2 cellular contexts compared by ENCODE assay signal in genomic region chr1:206331597-206331996, GRCh38.
DNase-seq lines count a peak whose midpoint lies in the region; ATAC-seq, FAIRE-seq and TF ChIP-seq lines count a peak whose summit lies in the region.
"Not testable (repeated sequence)": the region's sequence is repeated elsewhere in the genome, so short reads cannot be mapped to it uniquely, and the experiment has no call there.

No MANE protein-coding gene starts in this region.

- POLR2A ChIA-PET in HEK293 (lab: Yijun Ruan, JAX); K562 (lab: Yijun Ruan, JAX): not testable (repeated sequence)

- FAIRE-seq in K562 (lab: Jason Lieb, UNC) = not testable (repeated sequence)

- H2AFZ ChIP-seq in K562 (ENCODE audit: low read depth, low read length) = not testable (repeated sequence)

- H3K9me3 ChIP-seq in HEK293 (ENCODE audit: control insufficient read depth, insufficient read depth, low read depth, low read length); K562 (replicated peaks; ENCODE audit: control insufficient read depth, insufficient read depth, low read depth, low read length): not testable (repeated sequence)

- TF ChIP-seq CTCF in HEK293 (tag by site-specific recombination; IDR thresholded peaks at IDR 0.05); K562 (IDR thresholded peaks at IDR 0.05 in 2 of 3, conservative IDR thresholded peaks at IDR 0.05 in 1 of 3; ENCODE audit: insufficient read depth in 2 of 3, low read depth in 1 of 3, low read length in 3 of 3): not testable (repeated sequence)

- H3K4me2 ChIP-seq in K562 (ENCODE audit: insufficient read depth, low read length) = not testable (repeated sequence)

- intact Hi-C loops in K562 (cut with micrococcal nuclease) = not testable (repeated sequence)

- not testable (repeated sequence) for H3K9ac ChIP-seq in K562 (ENCODE audit: insufficient read depth in 1 of 2, low read depth in 2 of 2, low read length in 2 of 2)

- not testable (repeated sequence) for TF ChIP-seq POLR2A in K562 (conservative IDR thresholded peaks at IDR 0.05)

- TF ChIP-seq EP300 in K562 (IDR thresholded peaks at IDR 0.05; ENCODE audit: low read length) = not testable (repeated sequence)

- H3K36me3 ChIP-seq in HEK293 (ENCODE audit: control insufficient read depth in 2 of 2, insufficient read depth in 1 of 2, low read length in 2 of 2); K562 (ENCODE audit: control insufficient read depth, insufficient read depth, low read length): not testable (repeated sequence)

- not testable (repeated sequence) for H3K79me2 ChIP-seq in K562 (ENCODE audit: control insufficient read depth, insufficient read depth, low read length)

- not testable (repeated sequence) for H3K27ac ChIP-seq in HEK293 (ENCODE audit: extremely low read depth, low read depth, low read length); K562 (ENCODE audit: extremely low read depth, low read depth, low read length)

- no CpG with 5 or more reads among the region's 5 CpGs for WGBS in K562 (ENCODE audit: insufficient coverage, low coverage, missing lambda C conversion rate)

- not testable (repeated sequence) for H3K27me3 ChIP-seq in K562 (ENCODE audit: control insufficient read depth in 2 of 2, insufficient read depth in 2 of 2, low read length in 2 of 2)

- in situ Hi-C loops in K562 (cut with MboI) = not testable (repeated sequence)

- H3K9me1 ChIP-seq in K562 (ENCODE audit: control insufficient read depth, insufficient read depth, low read length) = not testable (repeated sequence)

- not testable (repeated sequence) for ATAC-seq in K562

- not testable (repeated sequence) for TF ChIP-seq RAD21 in K562 (CRISPR knock-in tag; conservative IDR thresholded peaks at IDR 0.05 in 1 of 2, IDR thresholded peaks at IDR 0.05 in 1 of 2)

- DNase-seq in K562 (ENCODE audit: extremely low read depth in 1 of 4, low spot score in 3 of 4) = not testable (repeated sequence)

- H3K4me1 ChIP-seq in HEK293 (ENCODE audit: control insufficient read depth, insufficient read depth, low read length); K562 (replicated peaks in 1 of 2; ENCODE audit: control insufficient read depth in 2 of 2, insufficient read depth in 2 of 2, low read length in 2 of 2): not testable (repeated sequence)

- CTCF ChIA-PET in HEK293 (lab: Yijun Ruan, JAX); K562 (lab: Yijun Ruan, JAX; ENCODE audit: low intra/inter-chr PET ratio): not testable (repeated sequence)

- not testable (repeated sequence) for H4K20me1 ChIP-seq in K562 (replicated peaks; ENCODE audit: control insufficient read depth, insufficient read depth, low read length)

- not testable (repeated sequence) for H3K4me3 ChIP-seq in HEK293 (ENCODE audit: low read depth, low read length); K562

- not testable (repeated sequence) for BruUV-seq in K562 (replicated peaks; lab: Mats Ljungman, UMichigan)

TF ChIP-seq in HEK293, 187 proteins besides CTCF, POLR2A, EP300 and RAD21:
- TF ChIP-seq ZNF529 (tag by site-specific recombination; IDR thresholded peaks at IDR 0.05; ENCODE audit: insufficient replicate concordance) = peak; percentile 33

TF ChIP-seq in K562, 482 proteins besides CTCF, POLR2A, EP300 and RAD21:
- TF ChIP-seq ZNF354B (CRISPR knock-in tag; IDR thresholded peaks at IDR 0.05) (peak; percentile 60; the same call in 1 of the 2 replicates), ZNF507 (tag; conservative IDR thresholded peaks at IDR 0.05) (peak; percentile 91)
